Comparison of ENCODE assay signal across 8 cellular contexts in genomic region chr3:142723968-142724681, GRCh38. TPM values are rescaled to one million over a fixed set of nuclear protein-coding genes. Genes with fewer than 3 reads are reported as not detected.
A peak's percentile ranks its signal among the peaks of the same experiment; 100 is the strongest.
DNase-seq lines count a peak whose midpoint lies in the region; ATAC-seq, FAIRE-seq and TF ChIP-seq lines count a peak whose summit lies in the region.

Gene TRPC1 (plus strand): TSS chr3:142724034. CDS start chr3:142724560, 526 bp downstream.

- FAIRE-seq in GM12891 (lab: Jason Lieb, UNC), result peak; percentile 77
- FAIRE-seq in astrocyte (lab: Jason Lieb, UNC), result no peak

- H3K4me3 Mint-ChIP-seq in T-helper 2 cell treated with Interferon-gamma antibody and Interleukin-4, amounts not matched to agents 5 μg/mL and 100 μg/mL, for 36 hours, result peak within 1 kb of the TSS; percentile 85
- peak within 1 kb of the TSS; percentile 95 for H3K4me3 Mint-ChIP-seq in astrocyte (ENCODE audit: unreplicated experiment)

- no peaks in the 10 kb centered on the region for H3K36me3 Mint-ChIP-seq in T-helper 2 cell treated with Interferon-gamma antibody and Interleukin-4, amounts not matched to agents 5 μg/mL and 100 μg/mL, for 36 hours (ENCODE audit: low read depth)
- peaks cover 6% of the 10 kb centered on the region for H3K36me3 Mint-ChIP-seq in astrocyte (ENCODE audit: low read depth, unreplicated experiment)

- H3K9ac ChIP-seq in astrocyte (ENCODE audit: low read length), result peak within 1 kb of the TSS; percentile 96

- no peaks in the 10 kb centered on the region for H3K36me3 ChIP-seq in astrocyte (ENCODE audit: insufficient read depth, low read length)

- H2AFZ ChIP-seq in astrocyte (ENCODE audit: low read depth, low read length), result peak within 1 kb of the TSS; percentile 99

- no peaks in the 10 kb centered on the region for H3K9me3 Mint-ChIP-seq in T-helper 2 cell treated with Interferon-gamma antibody and Interleukin-4, amounts not matched to agents 5 μg/mL and 100 μg/mL, for 36 hours
- peaks cover 5% of the 10 kb centered on the region for H3K9me3 Mint-ChIP-seq in astrocyte (ENCODE audit: unreplicated experiment)

- H3K4me3 ChIP-seq in astrocyte (ENCODE audit: insufficient read depth, low read depth, low read length), result peak within 1 kb of the TSS; percentile 96

- TF ChIP-seq CTCF in astrocyte (IDR thresholded peaks at IDR 0.05; ENCODE audit: insufficient read depth, low read depth, low read length), result no peak

- H3K27ac ChIP-seq in astrocyte (ENCODE audit: low read depth, low read length), result peak within 1 kb of the TSS; percentile 89

- peak within 1 kb of the TSS; percentile 88 for H3K27ac Mint-ChIP-seq in T-helper 2 cell treated with Interferon-gamma antibody and Interleukin-4, amounts not matched to agents 5 μg/mL and 100 μg/mL, for 36 hours
- peak within 1 kb of the TSS; percentile 91 for H3K27ac Mint-ChIP-seq in astrocyte (ENCODE audit: unreplicated experiment)

- TF ChIP-seq POLR2A in GM12891 (IDR thresholded peaks at IDR 0.05; ENCODE audit: low read depth, low read length), result no peak

- peaks cover 4% of the 10 kb centered on the region for H3K4me1 ChIP-seq in astrocyte (ENCODE audit: insufficient read depth, low read length)

- H3K27me3 ChIP-seq in astrocyte (ENCODE audit: insufficient read depth, low read length), result no peaks in the 10 kb centered on the region

- peaks cover 17% of the 10 kb centered on the region for H3K79me2 ChIP-seq in astrocyte (ENCODE audit: insufficient read depth, low read length)

- H4K20me1 ChIP-seq in astrocyte (ENCODE audit: insufficient read depth, low read length), result no peaks in the 10 kb centered on the region

- peak within 1 kb of the TSS; percentile 95 for H3K4me2 ChIP-seq in astrocyte (ENCODE audit: low read length)

- no peaks in the 10 kb centered on the region for H3K9me3 ChIP-seq in astrocyte (ENCODE audit: insufficient read depth, low read depth, low read length)

- ATAC-seq in HG02623 (IDR thresholded peaks at IDR 0.05; ENCODE audit: unreplicated experiment), result peak; percentile 98

- peaks cover 5% of the 10 kb centered on the region for H3K4me1 Mint-ChIP-seq in T-helper 2 cell treated with Interferon-gamma antibody and Interleukin-4, amounts not matched to agents 5 μg/mL and 100 μg/mL, for 36 hours (ENCODE audit: low read depth)
- peaks cover 6% of the 10 kb centered on the region for H3K4me1 Mint-ChIP-seq in astrocyte (ENCODE audit: low read depth, unreplicated experiment)

- peak; percentile 89 for DNase-seq in GM12891 (ENCODE audit: insufficient read length, low spot score)
- peak; percentile 93 for DNase-seq in NCI-H1105 treated with DMSO at 0.1 percent for 48 hours (lab: John Stamatoyannopoulos, UW)
- peak; percentile 75 for DNase-seq in T-helper 2 cell treated with Interferon-gamma antibody and Interleukin-4, amounts not matched to agents 5 μg/mL and 100 μg/mL, for 36 hours (ENCODE audit: low spot score)
- peak; percentile 62 for DNase-seq in astrocyte (ENCODE audit: low read depth)
- DNase-seq in hypothalamus (lab: John Stamatoyannopoulos, UW), result peak; percentile 24 to 90 (median 76)
- DNase-seq in retina, result peak; percentile 92
- DNase-seq in NOMO-1 treated with DMSO at 0.1 percent for 48 hours (lab: John Stamatoyannopoulos, UW; ENCODE audit: unreplicated experiment), result no peak

- H3K27me3 Mint-ChIP-seq in T-helper 2 cell treated with Interferon-gamma antibody and Interleukin-4, amounts not matched to agents 5 μg/mL and 100 μg/mL, for 36 hours (ENCODE audit: low read depth), result peaks cover 62% of the 10 kb centered on the region
- no peaks in the 10 kb centered on the region for H3K27me3 Mint-ChIP-seq in astrocyte (ENCODE audit: low read depth, unreplicated experiment)

TF ChIP-seq in GM12891, 5 proteins besides CTCF, POLR2A, EP300 and RAD21:
- TF ChIP-seq SPI1 (IDR thresholded peaks at IDR 0.05; ENCODE audit: low read depth, low read length) (no peak), POLR2AphosphoS5 (IDR thresholded peaks at IDR 0.05; ENCODE audit: low read depth, low read length) (no peak), POU2F2 (IDR thresholded peaks at IDR 0.05; ENCODE audit: low read depth, low read length) (no peak), PAX5 (IDR thresholded peaks at IDR 0.05; ENCODE audit: insufficient read depth, low read length, severe bottlenecking) (no peak), TAF1 (IDR thresholded peaks at IDR 0.05; ENCODE audit: low read depth, low read length) (no peak)

RNA-seq across cellular contexts. Expression of gene TRPC1, which starts in this region (rescaled TPM):
- polyA plus RNA-seq in GM12891 (2012; ENCODE audit: low read depth, missing spikeins), result 0.35 TPM
- 15.7 and 19.2 TPM in 2 replicates for total RNA-seq in astrocyte
